ENCODE assay signal across 32 cellular contexts in genomic region chr2:22055784-22056620, GRCh38.
"Had no signal": no experiment of that assay in that cellular context is flagged by ENCODE, and none has a peak within 500 bp of the region (broad histone marks: within the 10 kb centered on the region; RNA-seq: fewer than 3 reads in every experiment).

No MANE protein-coding gene starts in this region.

- H3K27ac ChIP-seq: ascending aorta, breast epithelium, Peyer's patch, WERI-Rb-1 had no signal

- H3K9me3 ChIP-seq: ascending aorta, breast epithelium, MG63, Peyer's patch had no signal

- H3K9me3 Mint-ChIP-seq: activated CD4-positive, alpha-beta T cell treated with anti-CD3 and anti-CD28 coated beads, Interleukin-2, amount 10 ng/mL, durations not matched to agents 24 days and 14 days; activated naive CD8-positive, alpha-beta T cell treated with anti-CD3 and anti-CD28 coated beads for 36 hours had no signal

- H3K36me3 Mint-ChIP-seq: activated naive CD8-positive, alpha-beta T cell treated with anti-CD3 and anti-CD28 coated beads for 36 hours had no signal

- DNase-seq: activated CD4-positive, alpha-beta T cell treated with anti-CD3 and anti-CD28 coated beads, Interleukin-2, amount 10 ng/mL, durations not matched to agents 24 days and 14 days; activated CD4-positive, alpha-beta T cell treated with anti-CD3 and anti-CD28 coated beads, Interleukin-2, amount 50 U/mL, for 4 hours; activated CD8-positive, alpha-beta T cell treated with anti-CD3 and anti-CD28 coated beads for 36 hours; activated effector memory CD4-positive, alpha-beta T cell treated with anti-CD3 and anti-CD28 coated beads, Interleukin-2, amount 50 U/mL, for 16 hours; activated naive CD4-positive, alpha-beta T cell; activated naive CD4-positive, alpha-beta T cell treated with anti-CD3 and anti-CD28 coated beads, Interleukin-2, amount 50 U/mL, for 16 hours; activated naive CD8-positive, alpha-beta T cell treated with anti-CD3 and anti-CD28 coated beads for 36 hours; activated T-cell treated with anti-CD3 and anti-CD28 coated beads, Interleukin-2, amount 50 U/mL, for 1 hour; activated T-cell treated with anti-CD3 and anti-CD28 coated beads, Interleukin-2, amount 50 U/mL, for 72 hours; amygdala; caudate nucleus; Kasumi-1; KG1; MG63; NCI-H1048; NCI-H1436 treated with DMSO at 0.1 percent for 48 hours; NCI-H1694 treated with DMSO at 0.1 percent for 48 hours; NCI-H2029; NCI-H345; NCI-H526; NCI-H748 treated with DMSO at 0.1 percent for 48 hours; NK-92 treated with Interleukin-12 subunit alpha and Interleukin-12 subunit beta, amount 100 ng/mL, for 24 hours; PC-3; Peyer's patch; RPMI8226; SIG-M5; T1000; WERI-Rb-1 had no signal

- H3K36me3 ChIP-seq: ascending aorta, breast epithelium, MG63, Peyer's patch, WERI-Rb-1 had no signal

- H3K27ac Mint-ChIP-seq: activated CD4-positive, alpha-beta T cell treated with anti-CD3 and anti-CD28 coated beads, Interleukin-2, amount 10 ng/mL, durations not matched to agents 24 days and 14 days; activated CD8-positive, alpha-beta T cell treated with anti-CD3 and anti-CD28 coated beads for 36 hours; activated naive CD8-positive, alpha-beta T cell treated with anti-CD3 and anti-CD28 coated beads for 36 hours; activated T-cell treated with anti-CD3 and anti-CD28 coated beads, Interleukin-2, amount 50 U/mL, for 72 hours; activated T-helper 17 cell treated with anti-CD3 and anti-CD28 coated beads, Interleukin-2, amount 50 U/mL, for 72 hours had no signal

- H3K4me1 Mint-ChIP-seq: activated CD4-positive, alpha-beta T cell treated with anti-CD3 and anti-CD28 coated beads, Interleukin-2, amount 10 ng/mL, durations not matched to agents 24 days and 14 days; activated naive CD8-positive, alpha-beta T cell treated with anti-CD3 and anti-CD28 coated beads for 36 hours; activated T-helper 17 cell treated with anti-CD3 and anti-CD28 coated beads, Interleukin-2, amount 50 U/mL, for 72 hours had no signal

- ATAC-seq: activated CD8-positive, alpha-beta T cell treated with anti-CD3 and anti-CD28 coated beads for 36 hours; activated T-cell treated with anti-CD3 and anti-CD28 coated beads, Interleukin-2, amount 50 U/mL, for 72 hours; activated T-helper 17 cell treated with anti-CD3 and anti-CD28 coated beads, Interleukin-2, amount 50 U/mL, for 72 hours; PC-3; SK-N-SH treated with all-trans-retinoic acid at 6 μM for 48 hours had no signal

- H3K4me3 Mint-ChIP-seq: activated CD4-positive, alpha-beta T cell treated with anti-CD3 and anti-CD28 coated beads, Interleukin-2, amount 10 ng/mL, durations not matched to agents 24 days and 14 days; activated CD8-positive, alpha-beta T cell treated with anti-CD3 and anti-CD28 coated beads for 36 hours; activated naive CD8-positive, alpha-beta T cell treated with anti-CD3 and anti-CD28 coated beads for 36 hours; activated T-cell treated with anti-CD3 and anti-CD28 coated beads, Interleukin-2, amount 50 U/mL, for 72 hours; activated T-helper 17 cell treated with anti-CD3 and anti-CD28 coated beads, Interleukin-2, amount 50 U/mL, for 72 hours had no signal

- H3K4me1 ChIP-seq: ascending aorta, breast epithelium, Peyer's patch had no signal

- H3K4me3 ChIP-seq: ascending aorta, breast epithelium, MG63, Peyer's patch had no signal

- H3K27me3 Mint-ChIP-seq: activated CD4-positive, alpha-beta T cell treated with anti-CD3 and anti-CD28 coated beads, Interleukin-2, amount 10 ng/mL, durations not matched to agents 24 days and 14 days; activated CD8-positive, alpha-beta T cell treated with anti-CD3 and anti-CD28 coated beads for 36 hours; activated naive CD8-positive, alpha-beta T cell treated with anti-CD3 and anti-CD28 coated beads for 36 hours; activated T-helper 17 cell treated with anti-CD3 and anti-CD28 coated beads, Interleukin-2, amount 50 U/mL, for 72 hours had no signal

- H3K27me3 ChIP-seq: ascending aorta, breast epithelium, MG63, Peyer's patch had no signal
